Comparison of ENCODE assay signal across 1 cellular context in the genomic region with DNA sequence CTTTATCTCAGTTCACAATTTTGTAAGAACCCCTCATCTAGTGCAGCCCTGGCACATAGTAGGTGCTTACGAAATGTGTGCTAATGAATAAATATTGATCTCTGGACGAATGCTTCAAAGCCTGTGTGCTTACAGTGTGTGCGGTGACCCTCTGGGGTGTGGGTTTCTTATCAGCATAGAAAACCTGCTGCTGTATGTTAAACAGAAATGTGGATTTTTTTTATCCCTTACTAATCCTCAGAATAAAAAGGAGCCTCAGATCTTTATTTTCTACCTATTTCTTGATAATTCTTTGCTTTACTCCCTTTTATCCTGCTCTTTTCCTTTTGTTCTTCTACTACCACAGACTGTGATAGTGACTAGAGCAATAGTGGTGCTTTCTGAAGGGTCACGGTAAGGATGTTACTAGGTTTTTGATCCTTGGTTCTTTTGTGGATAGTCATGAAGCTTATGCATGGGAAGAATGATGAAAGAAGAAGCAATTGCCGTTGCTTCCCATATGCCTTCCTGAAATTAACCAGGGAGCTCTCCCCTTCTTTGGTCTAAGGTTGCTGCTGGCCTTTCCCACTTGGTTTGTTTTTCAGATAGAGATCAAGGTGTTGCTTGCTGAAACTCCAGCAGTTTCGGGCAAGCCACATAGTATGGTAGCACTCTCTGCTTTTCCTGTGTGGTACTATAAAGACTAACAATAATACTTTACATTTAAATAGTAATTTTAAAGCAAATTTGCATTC.
TF ChIP-seq lines count a peak whose summit lies in the region.

No MANE protein-coding gene starts in this region.

TF ChIP-seq in K562, 482 proteins besides CTCF, POLR2A, EP300 and RAD21 (continued from another document and continues in another):
- TF ChIP-seq, protein P1, sequence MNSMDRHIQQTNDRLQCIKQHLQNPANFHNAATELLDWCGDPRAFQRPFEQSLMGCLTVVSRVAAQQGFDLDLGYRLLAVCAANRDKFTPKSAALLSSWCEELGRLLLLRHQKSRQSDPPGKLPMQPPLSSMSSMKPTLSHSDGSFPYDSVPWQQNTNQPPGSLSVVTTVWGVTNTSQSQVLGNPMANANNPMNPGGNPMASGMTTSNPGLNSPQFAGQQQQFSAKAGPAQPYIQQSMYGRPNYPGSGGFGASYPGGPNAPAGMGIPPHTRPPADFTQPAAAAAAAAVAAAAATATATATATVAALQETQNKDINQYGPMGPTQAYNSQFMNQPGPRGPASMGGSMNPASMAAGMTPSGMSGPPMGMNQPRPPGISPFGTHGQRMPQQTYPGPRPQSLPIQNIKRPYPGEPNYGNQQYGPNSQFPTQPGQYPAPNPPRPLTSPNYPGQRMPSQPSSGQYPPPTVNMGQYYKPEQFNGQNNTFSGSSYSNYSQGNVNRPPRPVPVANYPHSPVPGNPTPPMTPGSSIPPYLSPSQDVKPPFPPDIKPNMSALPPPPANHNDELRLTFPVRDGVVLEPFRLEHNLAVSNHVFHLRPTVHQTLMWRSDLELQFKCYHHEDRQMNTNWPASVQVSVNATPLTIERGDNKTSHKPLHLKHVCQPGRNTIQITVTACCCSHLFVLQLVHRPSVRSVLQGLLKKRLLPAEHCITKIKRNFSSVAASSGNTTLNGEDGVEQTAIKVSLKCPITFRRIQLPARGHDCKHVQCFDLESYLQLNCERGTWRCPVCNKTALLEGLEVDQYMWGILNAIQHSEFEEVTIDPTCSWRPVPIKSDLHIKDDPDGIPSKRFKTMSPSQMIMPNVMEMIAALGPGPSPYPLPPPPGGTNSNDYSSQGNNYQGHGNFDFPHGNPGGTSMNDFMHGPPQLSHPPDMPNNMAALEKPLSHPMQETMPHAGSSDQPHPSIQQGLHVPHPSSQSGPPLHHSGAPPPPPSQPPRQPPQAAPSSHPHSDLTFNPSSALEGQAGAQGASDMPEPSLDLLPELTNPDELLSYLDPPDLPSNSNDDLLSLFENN (IDR thresholded peaks at IDR 0.05; ENCODE audit: low read depth in 2 of 2, low read length in 2 of 2) = peak in 1 of 2 experiments; percentile 67; a peak in 1 of 4 replicates
- TF ChIP-seq OTX1 (CRISPR knock-in tag; IDR thresholded peaks at IDR 0.05) = no peak
- no peak for TF ChIP-seq IFI16 (CRISPR knock-in tag; IDR thresholded peaks at IDR 0.05)
- TF ChIP-seq, protein P2, sequence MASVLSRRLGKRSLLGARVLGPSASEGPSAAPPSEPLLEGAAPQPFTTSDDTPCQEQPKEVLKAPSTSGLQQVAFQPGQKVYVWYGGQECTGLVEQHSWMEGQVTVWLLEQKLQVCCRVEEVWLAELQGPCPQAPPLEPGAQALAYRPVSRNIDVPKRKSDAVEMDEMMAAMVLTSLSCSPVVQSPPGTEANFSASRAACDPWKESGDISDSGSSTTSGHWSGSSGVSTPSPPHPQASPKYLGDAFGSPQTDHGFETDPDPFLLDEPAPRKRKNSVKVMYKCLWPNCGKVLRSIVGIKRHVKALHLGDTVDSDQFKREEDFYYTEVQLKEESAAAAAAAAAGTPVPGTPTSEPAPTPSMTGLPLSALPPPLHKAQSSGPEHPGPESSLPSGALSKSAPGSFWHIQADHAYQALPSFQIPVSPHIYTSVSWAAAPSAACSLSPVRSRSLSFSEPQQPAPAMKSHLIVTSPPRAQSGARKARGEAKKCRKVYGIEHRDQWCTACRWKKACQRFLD (CRISPR knock-in tag; IDR thresholded peaks at IDR 0.05) = peak; percentile 79
- TF ChIP-seq BRD9 (IDR thresholded peaks at IDR 0.05; ENCODE audit: low read depth, partially characterized antibody) = peak; percentile 73
- no peak for TF ChIP-seq CBX2 (IDR thresholded peaks at IDR 0.05; ENCODE audit: insufficient read depth, low read length, poor library complexity, severe bottlenecking)
- peak; percentile 28; the same call in 1 of the 2 replicates for TF ChIP-seq TRIM28 (IDR thresholded peaks at IDR 0.05)
- TF ChIP-seq, protein P3, sequence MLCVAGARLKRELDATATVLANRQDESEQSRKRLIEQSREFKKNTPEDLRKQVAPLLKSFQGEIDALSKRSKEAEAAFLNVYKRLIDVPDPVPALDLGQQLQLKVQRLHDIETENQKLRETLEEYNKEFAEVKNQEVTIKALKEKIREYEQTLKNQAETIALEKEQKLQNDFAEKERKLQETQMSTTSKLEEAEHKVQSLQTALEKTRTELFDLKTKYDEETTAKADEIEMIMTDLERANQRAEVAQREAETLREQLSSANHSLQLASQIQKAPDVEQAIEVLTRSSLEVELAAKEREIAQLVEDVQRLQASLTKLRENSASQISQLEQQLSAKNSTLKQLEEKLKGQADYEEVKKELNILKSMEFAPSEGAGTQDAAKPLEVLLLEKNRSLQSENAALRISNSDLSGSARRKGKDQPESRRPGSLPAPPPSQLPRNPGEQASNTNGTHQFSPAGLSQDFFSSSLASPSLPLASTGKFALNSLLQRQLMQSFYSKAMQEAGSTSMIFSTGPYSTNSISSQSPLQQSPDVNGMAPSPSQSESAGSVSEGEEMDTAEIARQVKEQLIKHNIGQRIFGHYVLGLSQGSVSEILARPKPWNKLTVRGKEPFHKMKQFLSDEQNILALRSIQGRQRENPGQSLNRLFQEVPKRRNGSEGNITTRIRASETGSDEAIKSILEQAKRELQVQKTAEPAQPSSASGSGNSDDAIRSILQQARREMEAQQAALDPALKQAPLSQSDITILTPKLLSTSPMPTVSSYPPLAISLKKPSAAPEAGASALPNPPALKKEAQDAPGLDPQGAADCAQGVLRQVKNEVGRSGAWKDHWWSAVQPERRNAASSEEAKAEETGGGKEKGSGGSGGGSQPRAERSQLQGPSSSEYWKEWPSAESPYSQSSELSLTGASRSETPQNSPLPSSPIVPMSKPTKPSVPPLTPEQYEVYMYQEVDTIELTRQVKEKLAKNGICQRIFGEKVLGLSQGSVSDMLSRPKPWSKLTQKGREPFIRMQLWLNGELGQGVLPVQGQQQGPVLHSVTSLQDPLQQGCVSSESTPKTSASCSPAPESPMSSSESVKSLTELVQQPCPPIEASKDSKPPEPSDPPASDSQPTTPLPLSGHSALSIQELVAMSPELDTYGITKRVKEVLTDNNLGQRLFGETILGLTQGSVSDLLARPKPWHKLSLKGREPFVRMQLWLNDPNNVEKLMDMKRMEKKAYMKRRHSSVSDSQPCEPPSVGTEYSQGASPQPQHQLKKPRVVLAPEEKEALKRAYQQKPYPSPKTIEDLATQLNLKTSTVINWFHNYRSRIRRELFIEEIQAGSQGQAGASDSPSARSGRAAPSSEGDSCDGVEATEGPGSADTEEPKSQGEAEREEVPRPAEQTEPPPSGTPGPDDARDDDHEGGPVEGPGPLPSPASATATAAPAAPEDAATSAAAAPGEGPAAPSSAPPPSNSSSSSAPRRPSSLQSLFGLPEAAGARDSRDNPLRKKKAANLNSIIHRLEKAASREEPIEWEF (CRISPR knock-in tag; IDR thresholded peaks at IDR 0.05) = peak; percentile 98
- no peak for TF ChIP-seq HSF4 (CRISPR knock-in tag; IDR thresholded peaks at IDR 0.05; ENCODE audit: borderline replicate concordance)
- peak; percentile 77 for TF ChIP-seq MYC (IDR thresholded peaks at IDR 0.05; ENCODE audit: low read depth, low read length)
- 0 out of 2 replicates have a peak, but pooled peaks have one; percentile 33 for TF ChIP-seq MYC (CRISPR knock-in tag; IDR thresholded peaks at IDR 0.05; ENCODE audit: borderline replicate concordance, low read depth)
- no peak for TF ChIP-seq MIER1 (IDR thresholded peaks at IDR 0.05; ENCODE audit: low read depth)
- peak; percentile 62; the same call in 1 of the 2 replicates for TF ChIP-seq MTA1 (IDR thresholded peaks at IDR 0.05; ENCODE audit: borderline replicate concordance)
- TF ChIP-seq, protein P4, sequence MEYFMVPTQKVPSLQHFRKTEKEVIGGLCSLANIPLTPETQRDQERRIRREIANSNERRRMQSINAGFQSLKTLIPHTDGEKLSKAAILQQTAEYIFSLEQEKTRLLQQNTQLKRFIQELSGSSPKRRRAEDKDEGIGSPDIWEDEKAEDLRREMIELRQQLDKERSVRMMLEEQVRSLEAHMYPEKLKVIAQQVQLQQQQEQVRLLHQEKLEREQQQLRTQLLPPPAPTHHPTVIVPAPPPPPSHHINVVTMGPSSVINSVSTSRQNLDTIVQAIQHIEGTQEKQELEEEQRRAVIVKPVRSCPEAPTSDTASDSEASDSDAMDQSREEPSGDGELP (CRISPR knock-in tag; IDR thresholded peaks at IDR 0.05; ENCODE audit: borderline replicate concordance) = no peak
- peak; percentile 16 to 76; a peak in 3 of 4 replicates for TF ChIP-seq KDM1A (IDR thresholded peaks at IDR 0.05)
- no peak for TF ChIP-seq RB1 (IDR thresholded peaks at IDR 0.05; ENCODE audit: low read depth)
- TF ChIP-seq FOXJ2 (tag; IDR thresholded peaks at IDR 0.05) = peak; percentile 64; the same call in 1 of the 2 replicates
- TF ChIP-seq, protein P5, sequence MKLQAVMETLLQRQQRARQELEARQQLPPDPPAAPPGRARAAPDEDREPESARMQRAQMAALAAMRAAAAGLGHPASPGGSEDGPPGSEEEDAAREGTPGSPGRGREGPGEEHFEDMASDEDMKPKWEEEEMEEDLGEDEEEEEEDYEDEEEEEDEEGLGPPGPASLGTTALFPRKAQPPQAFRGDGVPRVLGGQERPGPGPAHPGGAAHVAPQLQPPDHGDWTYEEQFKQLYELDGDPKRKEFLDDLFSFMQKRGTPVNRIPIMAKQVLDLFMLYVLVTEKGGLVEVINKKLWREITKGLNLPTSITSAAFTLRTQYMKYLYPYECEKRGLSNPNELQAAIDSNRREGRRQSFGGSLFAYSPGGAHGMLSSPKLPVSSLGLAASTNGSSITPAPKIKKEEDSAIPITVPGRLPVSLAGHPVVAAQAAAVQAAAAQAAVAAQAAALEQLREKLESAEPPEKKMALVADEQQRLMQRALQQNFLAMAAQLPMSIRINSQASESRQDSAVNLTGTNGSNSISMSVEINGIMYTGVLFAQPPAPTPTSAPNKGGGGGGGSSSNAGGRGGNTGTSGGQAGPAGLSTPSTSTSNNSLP (IDR thresholded peaks at IDR 0.05; ENCODE audit: borderline replicate concordance, low read depth, low read length) = peak; percentile 85; the same call in 1 of the 2 replicates
- TF ChIP-seq NR2C1 (IDR thresholded peaks at IDR 0.05) = no peak
- 0 out of 2 replicates have a peak, but pooled peaks have one; percentile 40 for TF ChIP-seq NR2C1 (tag; IDR thresholded peaks at IDR 0.05)
- peak; percentile 54; the same call in 1 of the 2 replicates for TF ChIP-seq POLR2AphosphoS5 (IDR thresholded peaks at IDR 0.05; ENCODE audit: control insufficient read depth, insufficient read depth, low read depth, low read length)
- TF ChIP-seq, protein P6, sequence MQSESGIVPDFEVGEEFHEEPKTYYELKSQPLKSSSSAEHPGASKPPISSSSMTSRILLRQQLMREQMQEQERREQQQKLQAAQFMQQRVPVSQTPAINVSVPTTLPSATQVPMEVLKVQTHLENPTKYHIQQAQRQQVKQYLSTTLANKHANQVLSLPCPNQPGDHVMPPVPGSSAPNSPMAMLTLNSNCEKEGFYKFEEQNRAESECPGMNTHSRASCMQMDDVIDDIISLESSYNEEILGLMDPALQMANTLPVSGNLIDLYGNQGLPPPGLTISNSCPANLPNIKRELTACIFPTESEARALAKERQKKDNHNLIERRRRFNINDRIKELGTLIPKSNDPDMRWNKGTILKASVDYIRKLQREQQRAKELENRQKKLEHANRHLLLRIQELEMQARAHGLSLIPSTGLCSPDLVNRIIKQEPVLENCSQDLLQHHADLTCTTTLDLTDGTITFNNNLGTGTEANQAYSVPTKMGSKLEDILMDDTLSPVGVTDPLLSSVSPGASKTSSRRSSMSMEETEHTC (IDR thresholded peaks at IDR 0.05) = no peak
- TF ChIP-seq GTF2E2 (tag; IDR thresholded peaks at IDR 0.05) = peak; percentile 77; the same call in 1 of the 2 replicates
- no peak for TF ChIP-seq KAT8 (IDR thresholded peaks at IDR 0.05; ENCODE audit: low read depth)
